Comparison of ENCODE assay signal across 14 cellular contexts in the genomic region with DNA sequence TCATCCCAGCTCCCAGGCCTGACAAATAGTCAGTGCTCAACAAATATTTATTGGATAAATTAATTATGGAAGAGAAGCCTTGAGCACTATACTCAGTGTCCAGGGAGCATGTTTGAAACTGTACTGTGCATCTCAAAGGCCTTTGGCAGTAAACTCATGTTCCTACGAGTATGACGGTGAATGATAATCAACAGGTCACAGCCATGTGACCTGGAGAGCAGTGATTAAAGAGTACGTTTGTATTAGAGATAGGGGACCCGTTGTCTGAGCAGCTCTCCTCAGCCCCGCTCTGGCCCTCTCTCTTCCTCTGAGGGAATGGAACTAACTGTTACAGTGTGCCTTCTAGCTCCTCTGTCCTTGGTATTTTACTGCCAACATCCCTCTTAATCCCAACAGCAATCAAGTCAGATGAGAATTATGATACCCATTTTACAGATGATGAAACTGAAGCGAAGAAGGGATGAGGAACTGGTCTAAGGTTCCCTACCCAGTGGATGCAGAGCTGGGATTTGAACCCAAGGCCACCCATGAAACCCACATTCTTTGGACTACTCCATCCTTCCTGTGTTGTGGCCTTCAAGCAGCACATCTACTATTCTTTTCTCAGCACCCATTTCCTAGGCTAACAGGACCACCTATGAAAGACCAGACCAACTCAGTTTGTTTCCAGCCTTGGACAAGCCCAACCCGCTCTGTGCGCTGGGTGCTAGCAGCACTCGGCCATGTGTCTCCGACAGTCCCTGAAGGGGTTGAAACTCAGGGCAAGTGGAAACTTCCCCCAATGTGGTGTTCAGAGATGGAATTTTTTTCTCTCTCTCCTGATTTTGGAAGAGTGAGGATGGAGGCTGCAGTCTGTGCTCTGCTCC.
"Had no signal": no experiment of that assay in that cellular context is flagged by ENCODE, and none has a peak within 500 bp of the region (broad histone marks: within the 10 kb centered on the region; RNA-seq: fewer than 3 reads in every experiment).

No MANE protein-coding gene starts in this region.

- H3K27me3 ChIP-seq: breast epithelium had no signal

- H3K27ac ChIP-seq: breast epithelium, prostate gland had no signal

- H3K36me3 Mint-ChIP-seq: activated naive CD8-positive, alpha-beta T cell treated with anti-CD3 and anti-CD28 coated beads, Interleukin-2, amount 10 ng/mL, durations not matched to agents 7 days and 5 days; naive B cell had no signal

- H3K4me1 ChIP-seq: breast epithelium, prostate gland had no signal

- H3K9me3 ChIP-seq: breast epithelium, prostate gland had no signal

- FAIRE-seq: endometrium had no signal

- H3K27ac Mint-ChIP-seq: activated CD4-positive, alpha-beta memory T cell treated with anti-CD3 and anti-CD28 coated beads, Interleukin-2, amount 10 ng/mL, durations not matched to agents 7 days and 5 days; activated naive CD8-positive, alpha-beta T cell treated with anti-CD3 and anti-CD28 coated beads, Interleukin-2, amount 10 ng/mL, durations not matched to agents 7 days and 5 days; activated T-cell treated with anti-CD3 and anti-CD28 coated beads, Interleukin-2, amount 50 U/mL, for 72 hours had no signal

- H3K9me3 Mint-ChIP-seq: activated CD4-positive, alpha-beta memory T cell treated with anti-CD3 and anti-CD28 coated beads, Interleukin-2, amount 10 ng/mL, durations not matched to agents 7 days and 5 days; activated naive CD8-positive, alpha-beta T cell treated with anti-CD3 and anti-CD28 coated beads, Interleukin-2, amount 10 ng/mL, durations not matched to agents 7 days and 5 days; activated T-cell treated with anti-CD3 and anti-CD28 coated beads, Interleukin-2, amount 50 U/mL, for 72 hours; naive B cell had no signal

- H3K27me3 Mint-ChIP-seq: activated CD4-positive, alpha-beta memory T cell treated with anti-CD3 and anti-CD28 coated beads, Interleukin-2, amount 10 ng/mL, durations not matched to agents 7 days and 5 days; activated naive CD8-positive, alpha-beta T cell treated with anti-CD3 and anti-CD28 coated beads, Interleukin-2, amount 10 ng/mL, durations not matched to agents 7 days and 5 days had no signal

- H3K4me3 Mint-ChIP-seq: activated CD4-positive, alpha-beta memory T cell treated with anti-CD3 and anti-CD28 coated beads, Interleukin-2, amount 10 ng/mL, durations not matched to agents 7 days and 5 days; activated naive CD8-positive, alpha-beta T cell treated with anti-CD3 and anti-CD28 coated beads, Interleukin-2, amount 10 ng/mL, durations not matched to agents 7 days and 5 days; activated T-cell treated with anti-CD3 and anti-CD28 coated beads, Interleukin-2, amount 50 U/mL, for 72 hours; naive B cell had no signal

- ATAC-seq: activated T-cell treated with anti-CD3 and anti-CD28 coated beads, Interleukin-2, amount 50 U/mL, for 72 hours; stimulated activated naive CD8-positive, alpha-beta T cell treated with anti-CD3 and anti-CD28 coated beads, Interleukin-15, Interleukin-2, amounts not matched to agents 100 U/mL and 50 U/mL, for 24 hours had no signal

- H3K36me3 ChIP-seq: breast epithelium, prostate gland had no signal

- DNase-seq: activated CD4-positive, alpha-beta memory T cell treated with anti-CD3 and anti-CD28 coated beads, Interleukin-2, amount 10 ng/mL, durations not matched to agents 7 days and 5 days; activated gamma-delta T cell treated with Interleukin-2 at 50 U/mL for 16 hours; activated naive CD8-positive, alpha-beta T cell treated with anti-CD3 and anti-CD28 coated beads, Interleukin-2, amount 10 ng/mL, durations not matched to agents 7 days and 5 days; activated T-cell treated with anti-CD3 and anti-CD28 coated beads, Interleukin-2, amount 50 U/mL, for 72 hours; anterior cingulate cortex; foreskin melanocyte; naive B cell; stimulated activated CD4-positive, alpha-beta T cell treated with anti-CD3 and anti-CD28 coated beads, Interleukin-4, amount 100 ng/mL, for 1 hour; stimulated activated CD8-positive, alpha-beta memory T cell treated with anti-CD3 and anti-CD28 coated beads, Interleukin-4, amount 100 ng/mL, for 48 hours; stimulated activated naive CD8-positive, alpha-beta T cell treated with anti-CD3 and anti-CD28 coated beads, Interleukin-15, Interleukin-2, amounts not matched to agents 100 U/mL and 50 U/mL, for 24 hours; T-helper 9 cell had no signal

- H3K4me3 ChIP-seq: breast epithelium, prostate gland had no signal
